ENCODE assay signal across 1 cellular context in the genomic region with DNA sequence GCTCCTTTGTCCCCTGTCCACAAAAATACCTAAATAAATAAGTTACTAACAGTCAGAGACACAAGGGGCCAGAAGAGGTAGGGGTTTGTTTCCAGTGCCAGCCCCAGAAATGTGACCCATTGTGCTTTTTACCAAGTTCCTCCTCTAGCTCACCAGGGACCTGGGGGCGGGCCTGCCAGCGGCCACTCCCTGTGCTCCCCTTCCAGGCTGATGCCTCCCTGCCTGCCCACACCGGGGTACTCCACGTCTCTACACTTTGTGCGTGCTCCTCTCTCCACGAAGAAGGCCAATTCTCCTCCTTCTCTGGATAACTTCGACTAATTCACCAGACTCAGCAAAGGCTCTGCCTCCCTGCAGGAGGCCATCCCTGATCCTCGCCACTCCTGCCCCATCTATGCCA.
TF ChIP-seq lines count a peak whose summit lies in the region.

No MANE protein-coding gene starts in this region.

TF ChIP-seq in GM23338, 12 proteins besides CTCF, POLR2A, EP300 and RAD21 (continued from another document):
- TF ChIP-seq, protein P1, sequence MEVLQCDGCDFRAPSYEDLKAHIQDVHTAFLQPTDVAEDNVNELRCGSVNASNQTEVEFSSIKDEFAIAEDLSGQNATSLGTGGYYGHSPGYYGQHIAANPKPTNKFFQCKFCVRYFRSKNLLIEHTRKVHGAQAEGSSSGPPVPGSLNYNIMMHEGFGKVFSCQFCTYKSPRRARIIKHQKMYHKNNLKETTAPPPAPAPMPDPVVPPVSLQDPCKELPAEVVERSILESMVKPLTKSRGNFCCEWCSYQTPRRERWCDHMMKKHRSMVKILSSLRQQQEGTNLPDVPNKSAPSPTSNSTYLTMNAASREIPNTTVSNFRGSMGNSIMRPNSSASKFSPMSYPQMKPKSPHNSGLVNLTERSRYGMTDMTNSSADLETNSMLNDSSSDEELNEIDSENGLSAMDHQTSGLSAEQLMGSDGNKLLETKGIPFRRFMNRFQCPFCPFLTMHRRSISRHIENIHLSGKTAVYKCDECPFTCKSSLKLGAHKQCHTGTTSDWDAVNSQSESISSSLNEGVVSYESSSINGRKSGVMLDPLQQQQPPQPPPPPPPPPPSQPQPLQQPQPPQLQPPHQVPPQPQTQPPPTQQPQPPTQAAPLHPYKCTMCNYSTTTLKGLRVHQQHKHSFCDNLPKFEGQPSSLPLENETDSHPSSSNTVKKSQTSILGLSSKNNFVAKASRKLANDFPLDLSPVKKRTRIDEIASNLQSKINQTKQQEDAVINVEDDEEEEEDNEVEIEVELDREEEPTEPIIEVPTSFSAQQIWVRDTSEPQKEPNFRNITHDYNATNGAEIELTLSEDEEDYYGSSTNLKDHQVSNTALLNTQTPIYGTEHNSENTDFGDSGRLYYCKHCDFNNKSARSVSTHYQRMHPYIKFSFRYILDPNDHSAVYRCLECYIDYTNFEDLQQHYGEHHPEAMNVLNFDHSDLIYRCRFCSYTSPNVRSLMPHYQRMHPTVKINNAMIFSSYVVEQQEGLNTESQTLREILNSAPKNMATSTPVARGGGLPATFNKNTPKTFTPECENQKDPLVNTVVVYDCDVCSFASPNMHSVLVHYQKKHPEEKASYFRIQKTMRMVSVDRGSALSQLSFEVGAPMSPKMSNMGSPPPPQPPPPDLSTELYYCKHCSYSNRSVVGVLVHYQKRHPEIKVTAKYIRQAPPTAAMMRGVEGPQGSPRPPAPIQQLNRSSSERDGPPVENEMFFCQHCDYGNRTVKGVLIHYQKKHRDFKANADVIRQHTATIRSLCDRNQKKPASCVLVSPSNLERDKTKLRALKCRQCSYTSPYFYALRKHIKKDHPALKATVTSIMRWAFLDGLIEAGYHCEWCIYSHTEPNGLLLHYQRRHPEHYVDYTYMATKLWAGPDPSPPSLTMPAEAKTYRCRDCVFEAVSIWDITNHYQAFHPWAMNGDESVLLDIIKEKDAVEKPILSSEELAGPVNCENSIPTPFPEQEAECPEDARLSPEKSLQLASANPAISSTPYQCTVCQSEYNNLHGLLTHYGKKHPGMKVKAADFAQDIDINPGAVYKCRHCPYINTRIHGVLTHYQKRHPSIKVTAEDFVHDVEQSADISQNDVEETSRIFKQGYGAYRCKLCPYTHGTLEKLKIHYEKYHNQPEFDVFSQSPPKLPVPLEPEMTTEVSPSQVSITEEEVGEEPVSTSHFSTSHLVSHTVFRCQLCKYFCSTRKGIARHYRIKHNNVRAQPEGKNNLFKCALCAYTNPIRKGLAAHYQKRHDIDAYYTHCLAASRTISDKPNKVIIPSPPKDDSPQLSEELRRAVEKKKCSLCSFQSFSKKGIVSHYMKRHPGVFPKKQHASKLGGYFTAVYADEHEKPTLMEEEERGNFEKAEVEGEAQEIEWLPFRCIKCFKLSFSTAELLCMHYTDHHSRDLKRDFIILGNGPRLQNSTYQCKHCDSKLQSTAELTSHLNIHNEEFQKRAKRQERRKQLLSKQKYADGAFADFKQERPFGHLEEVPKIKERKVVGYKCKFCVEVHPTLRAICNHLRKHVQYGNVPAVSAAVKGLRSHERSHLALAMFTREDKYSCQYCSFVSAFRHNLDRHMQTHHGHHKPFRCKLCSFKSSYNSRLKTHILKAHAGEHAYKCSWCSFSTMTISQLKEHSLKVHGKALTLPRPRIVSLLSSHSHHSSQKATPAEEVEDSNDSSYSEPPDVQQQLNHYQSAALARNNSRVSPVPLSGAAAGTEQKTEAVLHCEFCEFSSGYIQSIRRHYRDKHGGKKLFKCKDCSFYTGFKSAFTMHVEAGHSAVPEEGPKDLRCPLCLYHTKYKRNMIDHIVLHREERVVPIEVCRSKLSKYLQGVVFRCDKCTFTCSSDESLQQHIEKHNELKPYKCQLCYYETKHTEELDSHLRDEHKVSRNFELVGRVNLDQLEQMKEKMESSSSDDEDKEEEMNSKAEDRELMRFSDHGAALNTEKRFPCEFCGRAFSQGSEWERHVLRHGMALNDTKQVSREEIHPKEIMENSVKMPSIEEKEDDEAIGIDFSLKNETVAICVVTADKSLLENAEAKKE (CRISPR knock-in tag; IDR thresholded peaks at IDR 0.05) = no peak
